In the genomic region with DNA sequence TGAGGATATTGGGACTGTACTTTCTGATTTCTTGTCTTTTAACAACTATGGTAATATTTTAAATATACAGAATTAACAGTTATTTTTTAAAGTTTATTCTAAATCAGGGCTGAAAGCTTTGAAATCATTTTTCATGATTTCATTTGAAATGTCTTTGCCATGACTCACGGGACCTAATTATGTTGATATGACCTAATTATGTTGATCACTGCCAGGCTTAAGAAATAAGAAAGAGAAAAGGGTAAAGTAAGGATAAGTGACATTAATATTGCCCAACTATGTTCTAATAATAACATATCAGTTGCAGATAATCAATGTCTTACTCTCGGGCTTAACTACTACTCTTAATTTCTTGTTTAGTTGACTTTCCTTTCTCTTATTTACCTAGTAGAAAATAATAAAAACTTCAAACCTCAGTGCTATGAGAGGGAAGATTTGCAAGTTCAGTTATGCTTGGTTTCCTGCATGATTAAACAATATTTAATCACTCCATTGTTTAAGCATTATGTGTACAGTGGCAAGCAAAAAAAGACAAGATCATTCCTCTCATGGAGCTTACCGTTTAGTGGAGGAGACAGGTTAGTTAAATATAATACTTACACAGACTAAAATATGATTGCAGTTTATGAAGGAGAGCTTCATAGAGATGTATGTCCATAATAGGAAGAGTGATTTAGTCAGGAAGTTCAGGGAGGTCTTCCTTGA, we compare ENCODE assay signal across 17 cellular contexts.
A peak's percentile ranks its signal among the peaks of the same experiment; 100 is the strongest.
DNase-seq lines count a peak whose midpoint lies in the region; ATAC-seq, FAIRE-seq and TF ChIP-seq lines count a peak whose summit lies in the region.
"Had no signal": no experiment of that assay in that cellular context is flagged by ENCODE, and none has a peak within 500 bp of the region (broad histone marks: within the 10 kb centered on the region; RNA-seq: fewer than 3 reads in every experiment).

No MANE protein-coding gene starts in this region.

- no peak overlapping the region for H3K9ac ChIP-seq in GM23248
- H3K9ac ChIP-seq in HepG2 (ENCODE audit: insufficient read depth, low read depth, low read length) = no peak overlapping the region

- no peaks in the 10 kb centered on the region for H3K9me2 ChIP-seq in GM23248 (ENCODE audit: insufficient read depth)

- H3K9me3 ChIP-seq in GM23248 (ENCODE audit: low read depth) (no peaks in the 10 kb centered on the region), HepG2 (ENCODE audit: low read length) (no peaks in the 10 kb centered on the region)
- no peaks in the 10 kb centered on the region for H3K9me3 ChIP-seq in CD8-positive, alpha-beta T cell (ENCODE audit: low read length)
- H3K9me3 ChIP-seq: testis had no signal

- TF ChIP-seq EP300 in HepG2 (IDR thresholded peaks at IDR 0.05; ENCODE audit: low read depth in 2 of 2, low read length in 2 of 2) (no peak), HepG2 (CRISPR knock-in tag; IDR thresholded peaks at IDR 0.05; ENCODE audit: borderline replicate concordance) (no peak)

- FAIRE-seq in HepG2 (lab: Jason Lieb, UNC) = no peak
- FAIRE-seq: HTR-8/SVneo had no signal

- H3K27ac ChIP-seq in GM23248 (peak overlapping the region; percentile 23), HepG2 (ENCODE audit: extremely low read length, insufficient read depth, low read length) (no peak overlapping the region)
- no peak overlapping the region for H3K27ac ChIP-seq in CD8-positive, alpha-beta T cell (ENCODE audit: low read depth, low read length)
- H3K27ac ChIP-seq: testis, WERI-Rb-1 had no signal

- in situ Hi-C loops in GM23248 (cut with MboI) (no loop called here), HepG2 (cut with HindIII; ENCODE audit: extremely low pct_ligation_motif_present, low pct_unique_long_range_greater_than_20kb) (no loop called here)

- H3K27me3 ChIP-seq in GM23248 (replicated peaks; ENCODE audit: insufficient read depth) = no peaks in the 10 kb centered on the region
- H3K27me3 ChIP-seq in HepG2 (ENCODE audit: control insufficient read depth in 1 of 2, insufficient read depth in 2 of 2, low read length in 2 of 2) = no peaks in the 10 kb centered on the region
- no peaks in the 10 kb centered on the region for H3K27me3 ChIP-seq in CD8-positive, alpha-beta T cell (ENCODE audit: insufficient read depth, low read length)
- H3K27me3 ChIP-seq: testis had no signal

- H3K4me1 ChIP-seq in GM23248 (ENCODE audit: insufficient read depth) (peaks cover 31% of the 10 kb centered on the region), HepG2 (ENCODE audit: insufficient read depth, low read length) (no peaks in the 10 kb centered on the region)
- H3K4me1 ChIP-seq in CD8-positive, alpha-beta T cell (ENCODE audit: insufficient read depth, low read length) = no peaks in the 10 kb centered on the region
- H3K4me1 ChIP-seq: testis had no signal

- H3K36me3 Mint-ChIP-seq in activated T-helper 2 cell treated with anti-CD3 and anti-CD28 coated beads, Interferon-gamma antibody, Interleukin-2, Interleukin-4, amounts not matched to agents 10 μg/mL and 5 μg/mL and 100 μg/mL, durations not matched to agents 14 hours and 24 hours and 36 hours (ENCODE audit: low read depth) = peaks cover 31% of the 10 kb centered on the region
- H3K36me3 Mint-ChIP-seq in CD8-positive, alpha-beta T cell = peaks cover 47% of the 10 kb centered on the region

- no peaks in the 10 kb centered on the region for H3K27me3 Mint-ChIP-seq in activated T-helper 2 cell treated with anti-CD3 and anti-CD28 coated beads, Interferon-gamma antibody, Interleukin-2, Interleukin-4, amounts not matched to agents 10 μg/mL and 5 μg/mL and 100 μg/mL, durations not matched to agents 14 hours and 24 hours and 36 hours (ENCODE audit: low read depth)
- H3K27me3 Mint-ChIP-seq in CD8-positive, alpha-beta T cell (ENCODE audit: low read depth) = no peaks in the 10 kb centered on the region
- H3K27me3 Mint-ChIP-seq: dendritic cell treated with granulocyte-macrophage colony-stimulating factor and Interleukin-4, amounts not matched to agents 40 ng/mL and 50 ng/mL, for 4 days had no signal

- H3K36me3 ChIP-seq in GM23248 (ENCODE audit: low read depth) (peaks cover 16% of the 10 kb centered on the region; the same call in 1 of the 2 replicates), HepG2 (replicated peaks in 1 of 2; ENCODE audit: control insufficient read depth in 1 of 2, insufficient read depth in 2 of 2, low read length in 2 of 2) (peaks cover 5 to 25% of the 10 kb centered on the region in 2 experiments; a peak in 4 of 5 replicates)
- no peaks in the 10 kb centered on the region for H3K36me3 ChIP-seq in CD8-positive, alpha-beta T cell (ENCODE audit: insufficient read depth, low read length)

- peaks cover 21% of the 10 kb centered on the region for H3F3A ChIP-seq in GM23248 (ENCODE audit: insufficient read depth)

- no peaks in the 10 kb centered on the region for H3K9me3 Mint-ChIP-seq in activated T-helper 2 cell treated with anti-CD3 and anti-CD28 coated beads, Interferon-gamma antibody, Interleukin-2, Interleukin-4, amounts not matched to agents 10 μg/mL and 5 μg/mL and 100 μg/mL, durations not matched to agents 14 hours and 24 hours and 36 hours
- no peaks in the 10 kb centered on the region for H3K9me3 Mint-ChIP-seq in CD8-positive, alpha-beta T cell
- H3K9me3 Mint-ChIP-seq: dendritic cell treated with granulocyte-macrophage colony-stimulating factor and Interleukin-4, amounts not matched to agents 40 ng/mL and 50 ng/mL, for 4 days had no signal

- H3K27ac Mint-ChIP-seq in activated T-helper 2 cell treated with anti-CD3 and anti-CD28 coated beads, Interferon-gamma antibody, Interleukin-2, Interleukin-4, amounts not matched to agents 10 μg/mL and 5 μg/mL and 100 μg/mL, durations not matched to agents 14 hours and 24 hours and 36 hours = peak overlapping the region; percentile 38
- H3K27ac Mint-ChIP-seq in CD8-positive, alpha-beta T cell = no peak overlapping the region
- H3K27ac Mint-ChIP-seq: dendritic cell treated with granulocyte-macrophage colony-stimulating factor and Interleukin-4, amounts not matched to agents 40 ng/mL and 50 ng/mL, for 4 days had no signal

- no peaks in the 10 kb centered on the region for H3K4me1 Mint-ChIP-seq in activated T-helper 2 cell treated with anti-CD3 and anti-CD28 coated beads, Interferon-gamma antibody, Interleukin-2, Interleukin-4, amounts not matched to agents 10 μg/mL and 5 μg/mL and 100 μg/mL, durations not matched to agents 14 hours and 24 hours and 36 hours (ENCODE audit: low read depth)
- H3K4me1 Mint-ChIP-seq in CD8-positive, alpha-beta T cell (ENCODE audit: low read depth) = peaks cover 2% of the 10 kb centered on the region

- DNase-seq in GM23248 (peak; percentile 59), fibroblast of pulmonary artery (ENCODE audit: low read depth) (peak; percentile 16), retinal pigment epithelial cell (ENCODE audit: low read depth) (peak; percentile 17), germinal center (ENCODE audit: low spot score) (no peak), HepG2 (ENCODE audit: low spot score) (no peak)
- no peak for DNase-seq in activated T-helper 2 cell treated with anti-CD3 and anti-CD28 coated beads, Interferon-gamma antibody, Interleukin-2, Interleukin-4, amounts not matched to agents 10 μg/mL and 5 μg/mL and 100 μg/mL, durations not matched to agents 14 hours and 24 hours and 36 hours (ENCODE audit: low spot score)
- DNase-seq in CD8-positive, alpha-beta T cell = no peak
- DNase-seq: GOT3; MV-4-11; NCI-H2029 treated with DMSO at 0.1 percent for 48 hours; NCI-H510A treated with DMSO at 0.1 percent for 48 hours; stimulated activated CD4-positive, alpha-beta T cell treated with anti-CD3 and anti-CD28 coated beads, Interleukin-2, amount 100 ng/mL, for 24 hours; testis; WERI-Rb-1 had no signal

- peak overlapping the region; percentile 23 for H3K4me2 ChIP-seq in GM23248 (ENCODE audit: unreplicated experiment)
- H3K4me2 ChIP-seq in HepG2 (ENCODE audit: low read depth, low read length) = no peak overlapping the region

- BruUV-seq in HepG2 (replicated peaks; lab: Mats Ljungman, UMichigan) = no TSS peak

- CTCF ChIA-PET in HepG2 (lab: Yijun Ruan, JAX; ENCODE audit: low intra/inter-chr PET ratio, low total read pairs) = no interaction called here
- CTCF ChIA-PET in CD8-positive, alpha-beta T cell (lab: Charles Lee) = no interaction called here

- ATAC-seq in HepG2 = no peak
- ATAC-seq in CD8-positive, alpha-beta T cell = no peak
- ATAC-seq: sciatic nerve had no signal

- no peak for TF ChIP-seq POLR2A in HepG2 (IDR thresholded peaks at IDR 0.05; ENCODE audit: insufficient read depth in 1 of 2, low read depth in 2 of 2, low read length in 2 of 2)

- H4K20me1 ChIP-seq in GM23248 (ENCODE audit: insufficient read depth) (no peaks in the 10 kb centered on the region), HepG2 (ENCODE audit: insufficient read depth, low read length) (no peaks in the 10 kb centered on the region)

- H3K4me3 Mint-ChIP-seq in activated T-helper 2 cell treated with anti-CD3 and anti-CD28 coated beads, Interferon-gamma antibody, Interleukin-2, Interleukin-4, amounts not matched to agents 10 μg/mL and 5 μg/mL and 100 μg/mL, durations not matched to agents 14 hours and 24 hours and 36 hours (ENCODE audit: low read depth) = no peak overlapping the region
- H3K4me3 Mint-ChIP-seq in CD8-positive, alpha-beta T cell = no peak overlapping the region
- H3K4me3 Mint-ChIP-seq: dendritic cell treated with granulocyte-macrophage colony-stimulating factor and Interleukin-4, amounts not matched to agents 40 ng/mL and 50 ng/mL, for 4 days had no signal

- TF ChIP-seq CTCF in fibroblast of pulmonary artery (IDR thresholded peaks at IDR 0.05; ENCODE audit: low read length, missing control alignments) (no peak), retinal pigment epithelial cell (conservative IDR thresholded peaks at IDR 0.05; ENCODE audit: low read depth, low read length) (no peak), HepG2 (CRISPR knock-in tag; IDR thresholded peaks at IDR 0.05) (no peak)
- TF ChIP-seq CTCF in CD8-positive, alpha-beta T cell (IDR thresholded peaks at IDR 0.05) = no peak

- POLR2A ChIA-PET in HepG2 (lab: Yijun Ruan, JAX) = no interaction called here
- POLR2A ChIA-PET in CD8-positive, alpha-beta T cell (lab: Charles Lee) = no interaction called here

- H2AFZ ChIP-seq in GM23248 (no peak overlapping the region), HepG2 (ENCODE audit: low read length) (no peak overlapping the region)

- no peak overlapping the region for H3K4me3 ChIP-seq in GM23248
- H3K4me3 ChIP-seq in fibroblast of pulmonary artery (replicated peaks; ENCODE audit: low read depth, low read length) = no peak overlapping the region
- no peak overlapping the region for H3K4me3 ChIP-seq in retinal pigment epithelial cell (ENCODE audit: low read length)
- no peak overlapping the region for H3K4me3 ChIP-seq in HepG2 (replicated peaks in 1 of 3; ENCODE audit: insufficient read depth in 1 of 3, low read depth in 2 of 3, low read length in 3 of 3)
- H3K4me3 ChIP-seq in CD8-positive, alpha-beta T cell (ENCODE audit: low read depth, low read length) = no peak overlapping the region
- H3K4me3 ChIP-seq: testis had no signal

- intact Hi-C loops in activated T-helper 2 cell treated with anti-CD3 and anti-CD28 coated beads, Interferon-gamma antibody, Interleukin-2, Interleukin-4, amounts not matched to agents 10 μg/mL and 5 μg/mL and 100 μg/mL, durations not matched to agents 14 hours and 24 hours and 36 hours (cut with micrococcal nuclease) = no loop called here
- intact Hi-C loops in HepG2 (cut with micrococcal nuclease; ENCODE audit: unreplicated experiment) = no loop called here
- intact Hi-C loops in CD8-positive, alpha-beta T cell (cut with DNase I, micrococcal nuclease) = loop anchor here (5.0 to 10.0 kb wide), 2 partner anchors 38 to 54 kb away; no protein-coding TSS in a partner anchor

- WGBS in GM23248 (ENCODE audit: low coverage in 1 of 2, low lambda C conversion rate in 2 of 2, missing lambda C conversion rate in 2 of 2), 2 experiments = 21 to 26% methylated on average over 3 of the region's 3 CpGs
- 95% methylated on average over 3 of the region's 3 CpGs for WGBS in HepG2 (ENCODE audit: low lambda C conversion rate)

- TF ChIP-seq RAD21 in HepG2 (CRISPR knock-in tag; IDR thresholded peaks at IDR 0.05) = no peak

- H3K79me2 ChIP-seq in GM23248 (ENCODE audit: insufficient read depth) (no peaks in the 10 kb centered on the region), HepG2 (ENCODE audit: insufficient read depth, low read length) (no peaks in the 10 kb centered on the region)

Comparison
In these comparisons a context has a peak if more than half of its experiments do, and no peak if none do; other contexts are left out.
1. DNase-seq: peak in GM23248 (single experiment), fibroblast of pulmonary artery (single experiment) and retinal pigment epithelial cell (single experiment); none in activated T-helper 2 cell treated with anti-CD3 and anti-CD28 coated beads, Interferon-gamma antibody, Interleukin-2, Interleukin-4, amounts not matched to agents 10 μg/mL and 5 μg/mL and 100 μg/mL, durations not matched to agents 14 hours and 24 hours and 36 hours (single experiment), germinal center (single experiment), HepG2 (single experiment) and CD8-positive, alpha-beta T cell (0 of 7).
2. intact Hi-C loops: an anchor here in CD8-positive, alpha-beta T cell (5.0 to 10.0 kb wide); none called in activated T-helper 2 cell treated with anti-CD3 and anti-CD28 coated beads, Interferon-gamma antibody, Interleukin-2, Interleukin-4, amounts not matched to agents 10 μg/mL and 5 μg/mL and 100 μg/mL, durations not matched to agents 14 hours and 24 hours and 36 hours and HepG2.